1 cellular context compared by ENCODE assay signal in genomic region chr19:17555480-17555928, GRCh38.
A peak's percentile ranks its signal among the peaks of the same experiment; 100 is the strongest.
TF ChIP-seq lines count a peak whose summit lies in the region.

TSS of gene COLGALT1 (plus strand) at chr19:17555649. CDS start at chr19:17555714, 65 bp downstream.

TF ChIP-seq in HepG2, 621 proteins besides CTCF, POLR2A, EP300 and RAD21 (continued from another document):
- TF ChIP-seq HIC2 (CRISPR knock-in tag; IDR thresholded peaks at IDR 0.05; ENCODE audit: low read depth) (no peak), NCOR1 (IDR thresholded peaks at IDR 0.05; ENCODE audit: borderline replicate concordance, low read length) (no peak), MEIS2 (CRISPR knock-in tag; IDR thresholded peaks at IDR 0.05) (no peak), FOXM1 (CRISPR knock-in tag; IDR thresholded peaks at IDR 0.05) (no peak), ZSCAN12 (CRISPR knock-in tag; IDR thresholded peaks at IDR 0.05) (no peak), ZHX1 (CRISPR knock-in tag; IDR thresholded peaks at IDR 0.05; ENCODE audit: low read depth) (no peak), ZNF414 (CRISPR knock-in tag; IDR thresholded peaks at IDR 0.05) (no peak), HNRNPK (IDR thresholded peaks at IDR 0.05; ENCODE audit: low read depth, low read length, poor library complexity, severe bottlenecking) (no peak), ZNF547 (CRISPR knock-in tag; IDR thresholded peaks at IDR 0.05) (0 out of 2 replicates have a peak, but pooled peaks have one; percentile 5), RFXANK (CRISPR knock-in tag; IDR thresholded peaks at IDR 0.05) (no peak), ZFP91 (CRISPR knock-in tag; IDR thresholded peaks at IDR 0.05; ENCODE audit: borderline replicate concordance) (peak; percentile 98; the same call in 1 of the 2 replicates), ZNF883 (CRISPR knock-in tag; IDR thresholded peaks at IDR 0.05; ENCODE audit: not compliant biosample characterization) (no peak), IRF1 (CRISPR knock-in tag; IDR thresholded peaks at IDR 0.05; ENCODE audit: low read depth) (no peak), ZFP90 (CRISPR knock-in tag; IDR thresholded peaks at IDR 0.05; ENCODE audit: borderline replicate concordance) (no peak), ZFP36L1 (CRISPR knock-in tag; IDR thresholded peaks at IDR 0.05) (no peak), SIN3A (IDR thresholded peaks at IDR 0.05; ENCODE audit: borderline replicate concordance, low read depth, low read length) (no peak)
TF ChIP-seq in HepG2: peak in this region for 46.
